Comparison of ENCODE assay signal across 8 cellular contexts in genomic region chr3:159148466-159148865, GRCh38.
"Had no signal": no experiment of that assay in that cellular context is flagged by ENCODE, and none has a peak within 500 bp of the region (broad histone marks: within the 10 kb centered on the region; RNA-seq: fewer than 3 reads in every experiment).

No MANE protein-coding gene starts in this region.

- FAIRE-seq: HepG2, HTR-8/SVneo, K562 had no signal

- H3K9ac ChIP-seq: KMS-11 had no signal

- H3K27ac ChIP-seq: HL-60, KMS-11 had no signal

- DNase-seq: IMR-90, KBM-7, KG1 had no signal

- H3K4me2 ChIP-seq: KMS-11 had no signal

- ATAC-seq: HepG2, K562 had no signal

- H3K4me3 ChIP-seq: K562 had no signal
